In genomic region chr16:54938351-54939346, GRCh38 we compare ENCODE assay signal across 11 cellular contexts. TPM values are rescaled to one million over a fixed set of nuclear protein-coding genes. Genes with fewer than 3 reads are reported as not detected.
A peak's percentile ranks its signal among the peaks of the same experiment; 100 is the strongest.
DNase-seq lines count a peak whose midpoint lies in the region; ATAC-seq and TF ChIP-seq lines count a peak whose summit lies in the region.
"Had no signal": no experiment of that assay in that cellular context is flagged by ENCODE, and none has a peak within 500 bp of the region (broad histone marks: within the 10 kb centered on the region; RNA-seq: fewer than 3 reads in every experiment).

No MANE protein-coding gene starts in this region.

- H2BK15ac ChIP-seq in H9 (ENCODE audit: low read depth, low read length) (no peak overlapping the region), mesendoderm (replicated peaks; ENCODE audit: low read depth) (no peak overlapping the region)

- no peaks in the 10 kb centered on the region for H3K36me3 ChIP-seq in mesendoderm (ENCODE audit: control insufficient read depth, insufficient read depth, low read length)
- H3K36me3 ChIP-seq: sigmoid colon had no signal

- H2AFZ ChIP-seq in H9 (ENCODE audit: low read length), result no peak overlapping the region

- no peak overlapping the region for H3K4me3 ChIP-seq in mesendoderm (ENCODE audit: low read length)
- H3K4me3 ChIP-seq: sigmoid colon had no signal

- H3K4me2 ChIP-seq in H9 (ENCODE audit: insufficient read depth, insufficient read length, low read length) (peak overlapping the region; percentile 65), mesendoderm (ENCODE audit: low read length) (peak overlapping the region; percentile 0)

- H3K23ac ChIP-seq in H9 (ENCODE audit: insufficient read length, low read depth, low read length) (no peak overlapping the region), mesendoderm (ENCODE audit: low read length) (peak overlapping the region; percentile 30)

- no peak overlapping the region for H2BK20ac ChIP-seq in H9 (ENCODE audit: low read depth, low read length, poor library complexity, severe bottlenecking)

- H3K36me3 Mint-ChIP-seq in H9 (ENCODE audit: insufficient read depth in 1 of 3, low read depth in 3 of 3) (peaks cover 0 to 2% (median 0%) of the 10 kb centered on the region in 3 experiments; a peak in 2 of 7 replicates), endothelial cell (ENCODE audit: low read depth, unreplicated experiment) (no peaks in the 10 kb centered on the region)

- H3K9ac ChIP-seq in H9 (ENCODE audit: extremely low read depth, insufficient read length, low read length) (no peak overlapping the region), mesendoderm (ENCODE audit: low read length) (no peak overlapping the region)

- H3K27ac Mint-ChIP-seq in H9 (no peak overlapping the region), endothelial cell (ENCODE audit: unreplicated experiment) (no peak overlapping the region)

- peak; percentile 48 for DNase-seq in AG20443 (ENCODE audit: low spot score)
- DNase-seq in H9, result peak; percentile 43
- peak; percentile 40 for DNase-seq in endothelial cell (ENCODE audit: low spot score)
- DNase-seq in mesendoderm, result peak; percentile 39
- no peak for DNase-seq in NCI-H446 treated with DMSO at 0.1 percent for 48 hours (lab: John Stamatoyannopoulos, UW)
- DNase-seq in DMS53 (lab: John Stamatoyannopoulos, UW), result no peak
- DNase-seq in superior temporal gyrus (ENCODE audit: extremely low spot score), result no peak
- DNase-seq: kidney glomerular epithelial cell, NCI-H1092 treated with DMSO at 0.1 percent for 48 hours, sigmoid colon had no signal

- peak overlapping the region; percentile 58; the same call in 1 of the 2 replicates for H3K14ac ChIP-seq in H9 (ENCODE audit: insufficient read depth, low read length)

- no peaks in the 10 kb centered on the region for H3K9me3 ChIP-seq in H9 (ENCODE audit: control insufficient read depth, low read depth, low read length)
- H3K9me3 ChIP-seq: sigmoid colon had no signal

- H3K9me3 Mint-ChIP-seq in H9 (peaks cover 0 to 3% of the 10 kb centered on the region in 2 experiments; a peak in 2 of 5 replicates), endothelial cell (ENCODE audit: unreplicated experiment) (no peaks in the 10 kb centered on the region)

- H4K20me1 ChIP-seq in H9 (ENCODE audit: control insufficient read depth, insufficient read depth, insufficient read length), result no peaks in the 10 kb centered on the region

- ATAC-seq in GM21447 (IDR thresholded peaks at IDR 0.05; ENCODE audit: unreplicated experiment), result no peak

- no peak overlapping the region for H3K4ac ChIP-seq in H9 (ENCODE audit: low read depth, low read length)
- no peak overlapping the region for H3K4ac ChIP-seq in mesendoderm (ENCODE audit: low read depth, low read length)

- peaks cover 32% of the 10 kb centered on the region for H3K23me2 ChIP-seq in H9 (ENCODE audit: insufficient read length, low read depth, low read length, poor library complexity, severe bottlenecking)

- H4K91ac ChIP-seq in H9 (ENCODE audit: insufficient read length, low read depth, low read length), result no peak overlapping the region

- H2AK5ac ChIP-seq in H9 (ENCODE audit: insufficient read length, low read length) (no peak overlapping the region), mesendoderm (ENCODE audit: low read length) (no peak overlapping the region)

- H2BK12ac ChIP-seq in H9 (ENCODE audit: insufficient read length, low read depth, low read length), result no peak overlapping the region

- H3K27ac ChIP-seq in H9 (ENCODE audit: insufficient read length, low read depth, low read length) (no peak overlapping the region), mesendoderm (ENCODE audit: low read depth, low read length) (no peak overlapping the region)
- H3K27ac ChIP-seq: sigmoid colon had no signal

- H3K27me3 ChIP-seq in H9 (ENCODE audit: insufficient read depth, low read length) (peaks cover 74% of the 10 kb centered on the region), mesendoderm (ENCODE audit: insufficient read depth, low read length, poor library complexity) (peaks cover 64% of the 10 kb centered on the region)

- no peak overlapping the region for H4K8ac ChIP-seq in H9 (replicated peaks; ENCODE audit: insufficient read length, low read depth, low read length)
- no peak overlapping the region for H4K8ac ChIP-seq in mesendoderm (ENCODE audit: low read depth, low read length)

- H3K4me1 Mint-ChIP-seq in H9 (peaks cover 40 to 42% of the 10 kb centered on the region in 2 experiments), endothelial cell (ENCODE audit: unreplicated experiment) (peaks cover 34% of the 10 kb centered on the region)

- H3K4me1 ChIP-seq in H9 (ENCODE audit: insufficient read depth, low read length) (no peaks in the 10 kb centered on the region), mesendoderm (ENCODE audit: control insufficient read depth, low read depth, low read length) (no peaks in the 10 kb centered on the region)

- TF ChIP-seq CTCF in H9 (conservative IDR thresholded peaks at IDR 0.05), result no peak
- TF ChIP-seq CTCF in endothelial cell (IDR thresholded peaks at IDR 0.05; ENCODE audit: unreplicated experiment), result no peak

- H4K5ac ChIP-seq in H9 (ENCODE audit: insufficient read length, low read depth, low read length) (no peak overlapping the region), mesendoderm (ENCODE audit: low read length) (no peak overlapping the region)

- H3K4me3 Mint-ChIP-seq in H9 (peak overlapping the region; percentile 57 to 80), endothelial cell (ENCODE audit: unreplicated experiment) (peak overlapping the region; percentile 21)

- H3K56ac ChIP-seq in H9 (ENCODE audit: insufficient read length, low read depth, low read length) (no peak overlapping the region), mesendoderm (ENCODE audit: low read length) (peak overlapping the region; percentile 1)

- H3K18ac ChIP-seq in H9 (ENCODE audit: insufficient read length, low read depth, low read length) (peak overlapping the region; percentile 40), mesendoderm (ENCODE audit: low read length) (no peak overlapping the region)

- H2BK5ac ChIP-seq in H9 (ENCODE audit: insufficient read length, low read length) (no peak overlapping the region), mesendoderm (ENCODE audit: low read length) (no peak overlapping the region)

- H3K79me1 ChIP-seq in H9 (ENCODE audit: insufficient read depth, low read depth, low read length, poor library complexity, severe bottlenecking) (no peaks in the 10 kb centered on the region), mesendoderm (ENCODE audit: low read length) (no peaks in the 10 kb centered on the region)

- H3K79me2 ChIP-seq in H9 (ENCODE audit: insufficient read depth, low read length), result no peaks in the 10 kb centered on the region
- no peaks in the 10 kb centered on the region for H3K79me2 ChIP-seq in mesendoderm (ENCODE audit: control insufficient read depth, insufficient read depth, low read length)

- WGBS in H9 (ENCODE audit: extremely low coverage, insufficient read length, low lambda C conversion rate), result no CpG with 5 or more reads among the region's 64 CpGs
- WGBS in mesendoderm (ENCODE audit: extremely low coverage, insufficient coverage, low lambda C conversion rate), result no CpG with 5 or more reads among the region's 64 CpGs

- H3K27me3 Mint-ChIP-seq in H9 (ENCODE audit: low read depth) (peaks cover 100% of the 10 kb centered on the region), endothelial cell (ENCODE audit: unreplicated experiment) (peaks cover 30% of the 10 kb centered on the region)

- no peak overlapping the region for H3T11ph ChIP-seq in H9 (ENCODE audit: low read length)

- no peak overlapping the region for H2BK120ac ChIP-seq in H9 (ENCODE audit: low read depth, low read length, poor library complexity, severe bottlenecking)
- H2BK120ac ChIP-seq in mesendoderm (ENCODE audit: low read depth, low read length), result no peak overlapping the region

RNA-seq across cellular contexts. Expression of gene IRX5, which starts 8.0 kb away (rescaled TPM):
- 0.26 and 0.59 TPM in 2 replicates for total RNA-seq in H9 (2021)
- 2.6 TPM for total RNA-seq in endothelial cell (ENCODE audit: unreplicated experiment)
- polyA plus RNA-seq in mesendoderm (2013, experiment 1 of 2), result 0.27 TPM
- 0.21 TPM for polyA plus RNA-seq in mesendoderm (2013, experiment 2 of 2)
- total RNA-seq: sigmoid colon had no signal
- polyA plus RNA-seq: sigmoid colon had no signal

Comparison
In these comparisons a context has a peak if more than half of its experiments do, and no peak if none do; other contexts are left out.
1. DNase-seq: peak in AG20443 (single experiment), H9 (single experiment), endothelial cell (single experiment) and mesendoderm (single experiment); none in NCI-H446 treated with DMSO at 0.1 percent for 48 hours (single experiment), DMS53 (single experiment) and superior temporal gyrus (single experiment).